Comparison of ENCODE assay signal across 17 cellular contexts in the genomic region with DNA sequence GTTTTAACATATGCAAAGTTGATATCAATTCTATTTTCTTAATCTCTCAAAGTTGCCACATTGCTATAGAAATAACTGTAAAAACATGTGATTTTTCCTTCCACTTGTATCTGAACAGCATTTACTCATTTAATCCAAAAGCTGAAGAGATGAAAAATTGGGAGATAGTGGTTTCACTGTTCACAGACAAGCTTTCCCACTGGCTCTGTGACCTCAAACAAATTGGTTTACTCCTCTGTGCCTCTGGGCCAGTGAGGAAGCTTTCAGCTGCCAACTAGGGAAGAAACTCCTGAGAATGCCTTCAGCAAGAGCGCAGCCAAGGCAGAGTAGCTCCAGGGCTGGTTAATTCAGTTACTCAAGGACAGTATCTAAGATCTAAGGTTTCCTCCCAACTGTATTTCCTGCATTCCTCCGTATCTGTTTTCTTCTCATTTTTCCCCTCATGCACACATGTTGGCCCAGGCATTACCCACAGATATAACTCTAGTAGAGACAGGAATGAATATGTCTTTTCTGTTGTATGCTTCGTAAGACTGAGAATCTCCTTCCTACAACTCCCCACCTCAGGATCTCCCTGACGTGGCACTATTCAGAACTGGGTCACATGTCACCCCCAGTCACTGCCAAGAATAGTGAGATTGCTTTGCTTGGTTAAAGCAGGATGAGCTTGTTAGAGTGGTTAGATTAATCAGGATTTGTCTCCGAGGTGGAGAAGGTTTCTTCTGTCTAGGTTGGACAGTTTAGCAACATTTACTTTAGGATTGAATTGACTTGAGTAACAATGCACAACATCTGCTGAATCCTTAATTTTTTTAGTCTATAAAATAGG.
DNase-seq lines count a peak whose midpoint lies in the region; ATAC-seq and TF ChIP-seq lines count a peak whose summit lies in the region.
"Had no signal": no experiment of that assay in that cellular context is flagged by ENCODE, and none has a peak within 500 bp of the region (broad histone marks: within the 10 kb centered on the region; RNA-seq: fewer than 3 reads in every experiment).

No MANE protein-coding gene starts in this region.

- no peaks in the 10 kb centered on the region for H3K9me3 Mint-ChIP-seq in glutamatergic neuron (ENCODE audit: unreplicated experiment)
- H3K9me3 Mint-ChIP-seq: neural progenitor cell had no signal

- H3K27me3 Mint-ChIP-seq in glutamatergic neuron (ENCODE audit: unreplicated experiment) = no peaks in the 10 kb centered on the region

- H3K4me1 ChIP-seq in left ventricle myocardium inferior = no peaks in the 10 kb centered on the region
- H3K4me1 ChIP-seq: neural progenitor cell, testis had no signal

- H3K4me3 ChIP-seq in left ventricle myocardium inferior = no peak overlapping the region
- H3K4me3 ChIP-seq in cardiac fibroblast (replicated peaks in 1 of 2; ENCODE audit: low read depth in 2 of 2, low read length in 2 of 2) = no peak overlapping the region
- H3K4me3 ChIP-seq: lung, neural progenitor cell, testis had no signal

- H3K36me3 Mint-ChIP-seq in glutamatergic neuron (ENCODE audit: unreplicated experiment) = peaks cover 4% of the 10 kb centered on the region
- H3K36me3 Mint-ChIP-seq: neural progenitor cell had no signal

- H3K27ac ChIP-seq in left ventricle myocardium inferior (replicated peaks) = no peak overlapping the region
- H3K27ac ChIP-seq: neural progenitor cell, testis had no signal

- intact Hi-C loops in Right ventricle myocardium inferior (cut with DNase I) = no loop called here
- intact Hi-C loops in left ventricle myocardium inferior (cut with micrococcal nuclease) = no loop called here

- no peak overlapping the region for H3K27ac Mint-ChIP-seq in glutamatergic neuron (ENCODE audit: unreplicated experiment)
- H3K27ac Mint-ChIP-seq: neural progenitor cell had no signal

- ATAC-seq in Right ventricle myocardium inferior (no peak), GM18502 (IDR thresholded peaks at IDR 0.05; ENCODE audit: poor library complexity, unreplicated experiment) (no peak), HG02759 (IDR thresholded peaks at IDR 0.05; ENCODE audit: unreplicated experiment) (no peak)
- ATAC-seq: sciatic nerve had no signal

- H3K27me3 ChIP-seq in left ventricle myocardium inferior (ENCODE audit: low read depth) = no peaks in the 10 kb centered on the region
- H3K27me3 ChIP-seq: neural progenitor cell, testis had no signal

- DNase-seq in Right ventricle myocardium inferior (ENCODE audit: missing footprints) = peak; percentile 14
- no peak for DNase-seq in left ventricle myocardium inferior
- DNase-seq in cardiac fibroblast (ENCODE audit: low read depth in 2 of 2) = peak; percentile 5 to 52
- peak; percentile 25 for DNase-seq in kidney tubule cell (ENCODE audit: low spot score)
- DNase-seq in glutamatergic neuron = no peak
- DNase-seq in HK-2 (ENCODE audit: unreplicated experiment) = no peak
- DNase-seq: 8988T; DMS79 treated with DMSO at 0.1 percent for 48 hours; NCI-H146; SHP77 treated with DMSO at 0.1 percent for 48 hours; stimulated activated CD4-positive, alpha-beta T cell treated with anti-CD3 and anti-CD28 coated beads, Interleukin-2, amount 100 ng/mL, for 24 hours; testis had no signal

- no peaks in the 10 kb centered on the region for H3K36me3 ChIP-seq in left ventricle myocardium inferior
- H3K36me3 ChIP-seq: neural progenitor cell had no signal

- H3K4me1 Mint-ChIP-seq in glutamatergic neuron (ENCODE audit: low read depth, unreplicated experiment) = no peaks in the 10 kb centered on the region
- H3K4me1 Mint-ChIP-seq: neural progenitor cell had no signal

- no peak overlapping the region for H3K4me3 Mint-ChIP-seq in glutamatergic neuron (ENCODE audit: unreplicated experiment)
- H3K4me3 Mint-ChIP-seq: neural progenitor cell had no signal

- peaks cover 8% of the 10 kb centered on the region for H3K9me3 ChIP-seq in left ventricle myocardium inferior (replicated peaks)
- H3K9me3 ChIP-seq: testis had no signal

- TF ChIP-seq CTCF in left ventricle myocardium inferior (IDR thresholded peaks at IDR 0.05; ENCODE audit: borderline replicate concordance) (no peak), cardiac fibroblast (IDR thresholded peaks at IDR 0.05; ENCODE audit: low read depth, low read length) (no peak), glutamatergic neuron (IDR thresholded peaks at IDR 0.05; ENCODE audit: partially characterized antibody, unreplicated experiment) (no peak)

Comparison
In these comparisons a context has a peak if more than half of its experiments do, and no peak if none do; other contexts are left out.
1. DNase-seq: peak in Right ventricle myocardium inferior (single experiment), cardiac fibroblast (2 of 2) and kidney tubule cell (single experiment); none in left ventricle myocardium inferior (single experiment), glutamatergic neuron (single experiment) and HK-2 (single experiment).